In genomic region chrX:51292421-51292820, GRCh38 we compare ENCODE assay signal across 9 cellular contexts. TPM values are rescaled to one million over a fixed set of nuclear protein-coding genes. Genes with fewer than 3 reads are reported as not detected.
"Had no signal": no experiment of that assay in that cellular context is flagged by ENCODE, and none has a peak within 500 bp of the region (broad histone marks: within the 10 kb centered on the region; RNA-seq: fewer than 3 reads in every experiment).

No MANE protein-coding gene starts in this region.

- H3K27me3 Mint-ChIP-seq: IgD-negative memory B cell had no signal

- H3K4me3 ChIP-seq: K562 had no signal

- H3K27ac ChIP-seq: HL-60 had no signal

- H3K9me3 Mint-ChIP-seq: IgD-negative memory B cell had no signal

- H3K4me3 Mint-ChIP-seq: IgD-negative memory B cell had no signal

- H3K4me1 Mint-ChIP-seq: IgD-negative memory B cell had no signal

- DNase-seq: IMR-90, KBM-7 had no signal

- FAIRE-seq: HepG2, HTR-8/SVneo, K562 had no signal

- H3K27ac Mint-ChIP-seq: IgD-negative memory B cell had no signal

RNA-seq across cellular contexts. Expression of gene NUDT10, which starts 40.2 kb away (rescaled TPM):
- total RNA-seq: HepG2, HT-29, HT1080, K562 had no signal
- polyA plus RNA-seq: HepG2, K562 had no signal
